27 cellular contexts compared by ENCODE assay signal in the genomic region with DNA sequence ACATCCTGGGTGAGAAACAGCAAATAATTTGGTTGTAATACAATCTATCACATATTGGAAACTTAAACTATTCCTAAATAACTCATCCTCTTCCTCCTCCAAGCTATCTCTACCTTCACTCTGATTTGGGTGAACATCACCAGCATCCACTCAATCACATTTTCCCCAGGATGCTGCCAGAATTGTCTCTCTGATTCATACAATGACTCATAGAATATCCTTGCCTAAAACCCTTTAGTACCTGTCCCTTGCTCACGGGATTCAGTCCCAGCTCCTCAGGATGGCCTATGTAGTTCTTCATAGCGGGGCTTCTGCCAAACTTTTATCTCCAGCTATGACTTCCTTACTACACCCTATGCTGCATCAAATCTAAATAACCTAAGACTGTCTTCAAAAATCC.
DNase-seq lines count a peak whose midpoint lies in the region; ATAC-seq and TF ChIP-seq lines count a peak whose summit lies in the region.
"Had no signal": no experiment of that assay in that cellular context is flagged by ENCODE, and none has a peak within 500 bp of the region (broad histone marks: within the 10 kb centered on the region; RNA-seq: fewer than 3 reads in every experiment).

No MANE protein-coding gene starts in this region.

- no peaks in the 10 kb centered on the region for H3K9me2 ChIP-seq in GM23248 (ENCODE audit: insufficient read depth)

- no peak overlapping the region for H3K9ac ChIP-seq in GM23248
- H3K9ac ChIP-seq: BLaER1 treated with 17β-estradiol and CSF1 and Interleukin-3, amounts not matched to agents 10 nM and 100 nM had no signal

- H2AFZ ChIP-seq in GM23248: no peak overlapping the region
- H2AFZ ChIP-seq: PC-9 had no signal

- H3K4me3 ChIP-seq in GM23248: no peak overlapping the region
- H3K4me3 ChIP-seq in fibroblast of mammary gland (ENCODE audit: control insufficient read depth, low read depth, low read length): no peak overlapping the region
- H3K4me3 ChIP-seq: ascending aorta; BLaER1 treated with 17β-estradiol and CSF1 and Interleukin-3, amounts not matched to agents 10 nM and 100 nM; esophagus muscularis mucosa; left ventricle myocardium inferior; PC-9; SJCRH30; smooth muscle cell; upper lobe of left lung had no signal

- DNase-seq in A172 (ENCODE audit: low spot score): peak; percentile 36
- peak; percentile 56 for DNase-seq in GM23248
- DNase-seq in RPMI7951 (ENCODE audit: low read depth): peak; percentile 35
- DNase-seq in fibroblast of mammary gland (ENCODE audit: low read depth): peak; percentile 90
- no peak for DNase-seq in middle frontal gyrus (ENCODE audit: extremely low spot score, low spot score)
- DNase-seq in substantia nigra (lab: John Stamatoyannopoulos, UW): no peak
- no peak for DNase-seq in NCI-H1092 (lab: John Stamatoyannopoulos, UW)
- DNase-seq: activated CD4-positive, alpha-beta T cell treated with anti-CD3 and anti-CD28 coated beads, Interleukin-2, amount 50 U/mL, for 4 hours; activated CD4-positive, CD25-positive, alpha-beta regulatory T cell; central memory CD4-positive, alpha-beta T cell; HCEC 1CT; KG1; left ventricle myocardium inferior; naive thymus-derived CD8-positive, alpha-beta T cell; NCI-H1694 treated with DMSO at 0.1 percent for 48 hours; NCI-H2171; NCI-H524 treated with DMSO at 0.1 percent for 48 hours; NK-92 treated with Interleukin-12 subunit alpha and Interleukin-12 subunit beta, amount 100 ng/mL, for 24 hours; occipital lobe; PC-9; upper lobe of left lung had no signal

- no peak for ATAC-seq in HG03025 (IDR thresholded peaks at IDR 0.05; ENCODE audit: low FRiP score, unreplicated experiment)
- ATAC-seq: naive thymus-derived CD8-positive, alpha-beta T cell had no signal

- no peaks in the 10 kb centered on the region for H3K27me3 ChIP-seq in GM23248 (replicated peaks; ENCODE audit: insufficient read depth)
- H3K27me3 ChIP-seq: ascending aorta; BLaER1 treated with 17β-estradiol and CSF1 and Interleukin-3, amounts not matched to agents 10 nM and 100 nM; esophagus muscularis mucosa; SJCRH30; upper lobe of left lung had no signal

- H3K36me3 ChIP-seq in GM23248 (ENCODE audit: low read depth): no peaks in the 10 kb centered on the region
- H3K36me3 ChIP-seq: ascending aorta; BLaER1 treated with 17β-estradiol and CSF1 and Interleukin-3, amounts not matched to agents 10 nM and 100 nM; esophagus muscularis mucosa; left ventricle myocardium inferior; SJCRH30; upper lobe of left lung had no signal

- in situ Hi-C loops in GM23248 (cut with MboI): no loop called here

- H3K27ac ChIP-seq in GM23248 (no peak overlapping the region), substantia nigra (ENCODE audit: low read depth, low read length, poor library complexity, severe bottlenecking) (no peak overlapping the region)
- H3K27ac ChIP-seq: ascending aorta; BLaER1 treated with 17β-estradiol and CSF1 and Interleukin-3, amounts not matched to agents 10 nM and 100 nM; esophagus muscularis mucosa; left ventricle myocardium inferior; PC-9; SJCRH30; upper lobe of left lung had no signal

- H3K9me3 ChIP-seq in GM23248 (ENCODE audit: low read depth): no peaks in the 10 kb centered on the region
- H3K9me3 ChIP-seq: ascending aorta; BLaER1 treated with 17β-estradiol and CSF1 and Interleukin-3, amounts not matched to agents 10 nM and 100 nM; esophagus muscularis mucosa; left ventricle myocardium inferior; SJCRH30; upper lobe of left lung had no signal

- no peak overlapping the region for H3K4me2 ChIP-seq in GM23248 (ENCODE audit: unreplicated experiment)
- H3K4me2 ChIP-seq: BLaER1 treated with 17β-estradiol and CSF1 and Interleukin-3, amounts not matched to agents 10 nM and 100 nM; PC-9; smooth muscle cell had no signal

- H4K20me1 ChIP-seq in GM23248 (ENCODE audit: insufficient read depth): no peaks in the 10 kb centered on the region
- H4K20me1 ChIP-seq: BLaER1 treated with 17β-estradiol and CSF1 and Interleukin-3, amounts not matched to agents 10 nM and 100 nM had no signal

- H3K4me1 ChIP-seq in GM23248 (ENCODE audit: insufficient read depth): peaks cover 27% of the 10 kb centered on the region
- H3K4me1 ChIP-seq: ascending aorta; BLaER1 treated with 17β-estradiol and CSF1 and Interleukin-3, amounts not matched to agents 10 nM and 100 nM; esophagus muscularis mucosa; left ventricle myocardium inferior; upper lobe of left lung had no signal

- no peaks in the 10 kb centered on the region for H3K79me2 ChIP-seq in GM23248 (ENCODE audit: insufficient read depth)

- TF ChIP-seq CTCF in fibroblast of mammary gland (conservative IDR thresholded peaks at IDR 0.05; ENCODE audit: control insufficient read depth, insufficient read depth, low read depth, low read length): no peak

- peaks cover 41% of the 10 kb centered on the region for H3F3A ChIP-seq in GM23248 (ENCODE audit: insufficient read depth)

- WGBS in GM23248 (ENCODE audit: low coverage in 1 of 2, low lambda C conversion rate in 2 of 2, missing lambda C conversion rate in 2 of 2), 2 experiments: 63 to 69% methylated on average over 2 of the region's 2 CpGs

Comparison
In these comparisons a context has a peak if more than half of its experiments do, and no peak if none do; other contexts are left out.
1. DNase-seq: peak in A172 (single experiment), GM23248 (single experiment), RPMI7951 (single experiment) and fibroblast of mammary gland (single experiment); none in middle frontal gyrus (single experiment), substantia nigra (0 of 49) and NCI-H1092 (single experiment).